Comparison of ENCODE assay signal across 1 cellular context in the genomic region with DNA sequence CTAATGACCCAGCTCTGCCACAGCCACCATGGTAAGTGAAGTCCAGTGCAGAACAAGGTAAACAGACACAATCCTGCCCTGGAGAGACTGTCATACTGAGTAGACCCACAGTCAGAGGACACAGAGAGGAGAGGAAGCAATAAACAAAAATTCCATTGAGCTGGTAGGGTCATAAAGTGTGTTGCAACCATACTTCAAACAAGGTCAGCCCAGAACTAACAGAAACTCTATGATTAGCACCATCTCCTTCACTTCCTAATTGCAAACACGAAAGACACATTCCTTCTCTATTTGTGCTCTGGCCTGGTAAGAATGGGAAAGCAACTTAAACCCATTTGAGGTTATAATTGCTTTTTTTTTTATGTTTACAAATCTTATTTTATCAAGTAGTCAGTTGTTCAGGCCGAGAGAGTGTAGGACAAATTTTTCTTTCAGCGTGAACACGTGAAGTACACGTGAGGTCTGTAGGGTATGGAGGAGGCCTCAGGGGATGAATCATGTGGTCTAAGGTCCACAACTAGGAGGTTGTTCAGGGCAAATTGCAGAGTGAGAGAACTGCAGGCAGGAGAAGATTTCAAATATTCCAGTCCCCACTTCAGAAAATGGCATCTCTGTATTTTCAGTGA.
TF ChIP-seq lines count a peak whose summit lies in the region.

No MANE protein-coding gene starts in this region.

TF ChIP-seq in HepG2, 621 proteins besides CTCF, POLR2A, EP300 and RAD21 (continued from another document and continues in another):
- TF ChIP-seq, protein P1, sequence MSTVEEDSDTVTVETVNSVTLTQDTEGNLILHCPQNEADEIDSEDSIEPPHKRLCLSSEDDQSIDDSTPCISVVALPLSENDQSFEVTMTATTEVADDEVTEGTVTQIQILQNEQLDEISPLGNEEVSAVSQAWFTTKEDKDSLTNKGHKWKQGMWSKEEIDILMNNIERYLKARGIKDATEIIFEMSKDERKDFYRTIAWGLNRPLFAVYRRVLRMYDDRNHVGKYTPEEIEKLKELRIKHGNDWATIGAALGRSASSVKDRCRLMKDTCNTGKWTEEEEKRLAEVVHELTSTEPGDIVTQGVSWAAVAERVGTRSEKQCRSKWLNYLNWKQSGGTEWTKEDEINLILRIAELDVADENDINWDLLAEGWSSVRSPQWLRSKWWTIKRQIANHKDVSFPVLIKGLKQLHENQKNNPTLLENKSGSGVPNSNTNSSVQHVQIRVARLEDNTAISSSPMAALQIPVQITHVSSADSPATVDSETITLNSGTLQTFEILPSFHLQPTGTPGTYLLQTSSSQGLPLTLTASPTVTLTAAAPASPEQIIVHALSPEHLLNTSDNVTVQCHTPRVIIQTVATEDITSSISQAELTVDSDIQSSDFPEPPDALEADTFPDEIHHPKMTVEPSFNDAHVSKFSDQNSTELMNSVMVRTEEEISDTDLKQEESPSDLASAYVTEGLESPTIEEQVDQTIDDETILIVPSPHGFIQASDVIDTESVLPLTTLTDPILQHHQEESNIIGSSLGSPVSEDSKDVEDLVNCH (CRISPR knock-in tag; IDR thresholded peaks at IDR 0.05), result no peak
- TF ChIP-seq ZBTB38 (CRISPR knock-in tag; IDR thresholded peaks at IDR 0.05) (no peak), YEATS2 (CRISPR knock-in tag; IDR thresholded peaks at IDR 0.05; ENCODE audit: borderline replicate concordance) (peak; percentile 72; the same call in 1 of the 2 replicates), FOXM1 (CRISPR knock-in tag; IDR thresholded peaks at IDR 0.05) (0 out of 2 replicates have a peak, but pooled peaks have one; percentile 39), ETV6 (CRISPR knock-in tag; conservative IDR thresholded peaks at IDR 0.05) (peak; percentile 29; the same call in 1 of the 2 replicates), STAT5B (CRISPR knock-in tag; IDR thresholded peaks at IDR 0.05) (peak; percentile 59; the same call in 1 of the 2 replicates), ZEB1 (IDR thresholded peaks at IDR 0.05; ENCODE audit: insufficient replicate concordance, low read depth) (no peak), AGO2 (optimal IDR thresholded peaks at IDR 0.05; ENCODE audit: low read depth, low read length) (no peak), PHF20 (CRISPR knock-in tag; IDR thresholded peaks at IDR 0.05) (peak; percentile 68; the same call in 1 of the 2 replicates), ZFX (CRISPR knock-in tag; IDR thresholded peaks at IDR 0.05; ENCODE audit: low read depth) (peak; percentile 82), THAP11 (CRISPR knock-in tag; IDR thresholded peaks at IDR 0.05) (peak; percentile 85), PRPF4 (IDR thresholded peaks at IDR 0.05; ENCODE audit: low read depth, low read length, poor library complexity, severe bottlenecking) (no peak), ZNF263 (CRISPR knock-in tag; IDR thresholded peaks at IDR 0.05) (peak; percentile 75; the same call in 1 of the 2 replicates), ZC3H4 (CRISPR knock-in tag; IDR thresholded peaks at IDR 0.05; ENCODE audit: borderline replicate concordance) (no peak), MATR3 (CRISPR knock-in tag; IDR thresholded peaks at IDR 0.05) (no peak), CENPT (CRISPR knock-in tag; IDR thresholded peaks at IDR 0.05; ENCODE audit: low read depth) (no peak), CHCHD3 (CRISPR knock-in tag; IDR thresholded peaks at IDR 0.05) (no peak), POLR2AphosphoS5 (IDR thresholded peaks at IDR 0.05; ENCODE audit: low read depth, low read length) (peak; percentile 72), KDM5B (CRISPR knock-in tag; IDR thresholded peaks at IDR 0.05; ENCODE audit: borderline replicate concordance) (no peak), TSC22D2 (CRISPR knock-in tag; IDR thresholded peaks at IDR 0.05; ENCODE audit: borderline replicate concordance) (peak; percentile 80), ZNF747 (CRISPR knock-in tag; IDR thresholded peaks at IDR 0.05; ENCODE audit: borderline replicate concordance) (peak; percentile 91; the same call in 1 of the 2 replicates), FOXC1 (CRISPR knock-in tag; IDR thresholded peaks at IDR 0.05; ENCODE audit: borderline replicate concordance) (peak; percentile 91; the same call in 1 of the 2 replicates), NBN (conservative IDR thresholded peaks at IDR 0.05) (no peak), ZNF441 (CRISPR knock-in tag; IDR thresholded peaks at IDR 0.05; ENCODE audit: borderline replicate concordance) (peak; percentile 90), BORCS8-MEF2B (CRISPR knock-in tag; IDR thresholded peaks at IDR 0.05) (peak; percentile 59; the same call in 1 of the 2 replicates), ZFP36 (IDR thresholded peaks at IDR 0.05; ENCODE audit: borderline replicate concordance, low read depth, low read length, partially characterized antibody) (no peak), ZNF749 (CRISPR knock-in tag; IDR thresholded peaks at IDR 0.05; ENCODE audit: borderline replicate concordance) (peak; percentile 92; the same call in 1 of the 2 replicates), MED13 (CRISPR knock-in tag; IDR thresholded peaks at IDR 0.05) (peak; percentile 68; the same call in 1 of the 2 replicates), NFRKB (IDR thresholded peaks at IDR 0.05) (no peak), MBNL3 (CRISPR knock-in tag; conservative IDR thresholded peaks at IDR 0.05) (no peak), KLF12 (CRISPR knock-in tag; IDR thresholded peaks at IDR 0.05; ENCODE audit: borderline replicate concordance) (0 out of 2 replicates have a peak, but pooled peaks have one; percentile 49), ZNF446 (CRISPR knock-in tag; IDR thresholded peaks at IDR 0.05) (0 out of 2 replicates have a peak, but pooled peaks have one; percentile 55), ZSCAN22 (CRISPR knock-in tag; IDR thresholded peaks at IDR 0.05) (peak; percentile 83), SOX6 (IDR thresholded peaks at IDR 0.05) (no peak), SOX6 (CRISPR knock-in tag; IDR thresholded peaks at IDR 0.05) (peak; percentile 97), YY1 (IDR thresholded peaks at IDR 0.05; ENCODE audit: insufficient read depth, insufficient replicate concordance, low read depth, low read length) (no peak), ZNF235 (CRISPR knock-in tag; IDR thresholded peaks at IDR 0.05; ENCODE audit: borderline replicate concordance) (no peak), ZNF703 (CRISPR knock-in tag; IDR thresholded peaks at IDR 0.05; ENCODE audit: borderline replicate concordance) (no peak), ZNF121 (CRISPR knock-in tag; IDR thresholded peaks at IDR 0.05) (peak; percentile 61), HDAC6 (IDR thresholded peaks at IDR 0.05; ENCODE audit: low read depth, low read length) (no peak), CEBPG (CRISPR knock-in tag; IDR thresholded peaks at IDR 0.05) (peak; percentile 96), CREM (IDR thresholded peaks at IDR 0.05) (peak; percentile 85), CREM (CRISPR knock-in tag; IDR thresholded peaks at IDR 0.05) (no peak), PHF8 (CRISPR knock-in tag; IDR thresholded peaks at IDR 0.05) (peak; percentile 48; the same call in 1 of the 2 replicates)
- TF ChIP-seq, protein P2, sequence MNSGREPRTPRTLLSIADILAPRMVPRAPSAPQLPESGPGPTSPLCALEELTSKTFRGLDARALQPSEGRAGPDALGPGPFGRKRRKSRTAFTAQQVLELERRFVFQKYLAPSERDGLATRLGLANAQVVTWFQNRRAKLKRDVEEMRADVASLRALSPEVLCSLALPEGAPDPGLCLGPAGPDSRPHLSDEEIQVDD (CRISPR knock-in tag; IDR thresholded peaks at IDR 0.05; ENCODE audit: borderline replicate concordance), result no peak
- TF ChIP-seq, protein P3, sequence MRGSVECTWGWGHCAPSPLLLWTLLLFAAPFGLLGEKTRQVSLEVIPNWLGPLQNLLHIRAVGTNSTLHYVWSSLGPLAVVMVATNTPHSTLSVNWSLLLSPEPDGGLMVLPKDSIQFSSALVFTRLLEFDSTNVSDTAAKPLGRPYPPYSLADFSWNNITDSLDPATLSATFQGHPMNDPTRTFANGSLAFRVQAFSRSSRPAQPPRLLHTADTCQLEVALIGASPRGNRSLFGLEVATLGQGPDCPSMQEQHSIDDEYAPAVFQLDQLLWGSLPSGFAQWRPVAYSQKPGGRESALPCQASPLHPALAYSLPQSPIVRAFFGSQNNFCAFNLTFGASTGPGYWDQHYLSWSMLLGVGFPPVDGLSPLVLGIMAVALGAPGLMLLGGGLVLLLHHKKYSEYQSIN (CRISPR knock-in tag; IDR thresholded peaks at IDR 0.05; ENCODE audit: borderline replicate concordance), result no peak; the same call in 1 of the 2 replicates
- TF ChIP-seq, protein P4, sequence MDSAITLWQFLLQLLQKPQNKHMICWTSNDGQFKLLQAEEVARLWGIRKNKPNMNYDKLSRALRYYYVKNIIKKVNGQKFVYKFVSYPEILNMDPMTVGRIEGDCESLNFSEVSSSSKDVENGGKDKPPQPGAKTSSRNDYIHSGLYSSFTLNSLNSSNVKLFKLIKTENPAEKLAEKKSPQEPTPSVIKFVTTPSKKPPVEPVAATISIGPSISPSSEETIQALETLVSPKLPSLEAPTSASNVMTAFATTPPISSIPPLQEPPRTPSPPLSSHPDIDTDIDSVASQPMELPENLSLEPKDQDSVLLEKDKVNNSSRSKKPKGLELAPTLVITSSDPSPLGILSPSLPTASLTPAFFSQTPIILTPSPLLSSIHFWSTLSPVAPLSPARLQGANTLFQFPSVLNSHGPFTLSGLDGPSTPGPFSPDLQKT (CRISPR knock-in tag; IDR thresholded peaks at IDR 0.05; ENCODE audit: borderline replicate concordance), result no peak
- TF ChIP-seq, protein P5, sequence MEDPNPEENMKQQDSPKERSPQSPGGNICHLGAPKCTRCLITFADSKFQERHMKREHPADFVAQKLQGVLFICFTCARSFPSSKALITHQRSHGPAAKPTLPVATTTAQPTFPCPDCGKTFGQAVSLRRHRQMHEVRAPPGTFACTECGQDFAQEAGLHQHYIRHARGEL (CRISPR knock-in tag; IDR thresholded peaks at IDR 0.05), result no peak
- TF ChIP-seq, protein P6, sequence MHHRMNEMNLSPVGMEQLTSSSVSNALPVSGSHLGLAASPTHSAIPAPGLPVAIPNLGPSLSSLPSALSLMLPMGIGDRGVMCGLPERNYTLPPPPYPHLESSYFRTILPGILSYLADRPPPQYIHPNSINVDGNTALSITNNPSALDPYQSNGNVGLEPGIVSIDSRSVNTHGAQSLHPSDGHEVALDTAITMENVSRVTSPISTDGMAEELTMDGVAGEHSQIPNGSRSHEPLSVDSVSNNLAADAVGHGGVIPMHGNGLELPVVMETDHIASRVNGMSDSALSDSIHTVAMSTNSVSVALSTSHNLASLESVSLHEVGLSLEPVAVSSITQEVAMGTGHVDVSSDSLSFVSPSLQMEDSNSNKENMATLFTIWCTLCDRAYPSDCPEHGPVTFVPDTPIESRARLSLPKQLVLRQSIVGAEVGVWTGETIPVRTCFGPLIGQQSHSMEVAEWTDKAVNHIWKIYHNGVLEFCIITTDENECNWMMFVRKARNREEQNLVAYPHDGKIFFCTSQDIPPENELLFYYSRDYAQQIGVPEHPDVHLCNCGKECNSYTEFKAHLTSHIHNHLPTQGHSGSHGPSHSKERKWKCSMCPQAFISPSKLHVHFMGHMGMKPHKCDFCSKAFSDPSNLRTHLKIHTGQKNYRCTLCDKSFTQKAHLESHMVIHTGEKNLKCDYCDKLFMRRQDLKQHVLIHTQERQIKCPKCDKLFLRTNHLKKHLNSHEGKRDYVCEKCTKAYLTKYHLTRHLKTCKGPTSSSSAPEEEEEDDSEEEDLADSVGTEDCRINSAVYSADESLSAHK (CRISPR knock-in tag; IDR thresholded peaks at IDR 0.05; ENCODE audit: borderline replicate concordance), result no peak; the same call in 1 of the 2 replicates
- TF ChIP-seq, protein P7, sequence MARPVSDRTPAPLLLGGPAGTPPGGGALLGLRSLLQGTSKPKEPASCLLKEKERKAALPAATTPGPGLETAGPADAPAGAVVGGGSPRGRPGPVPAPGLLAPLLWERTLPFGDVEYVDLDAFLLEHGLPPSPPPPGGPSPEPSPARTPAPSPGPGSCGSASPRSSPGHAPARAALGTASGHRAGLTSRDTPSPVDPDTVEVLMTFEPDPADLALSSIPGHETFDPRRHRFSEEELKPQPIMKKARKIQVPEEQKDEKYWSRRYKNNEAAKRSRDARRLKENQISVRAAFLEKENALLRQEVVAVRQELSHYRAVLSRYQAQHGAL (CRISPR knock-in tag; IDR thresholded peaks at IDR 0.05; ENCODE audit: not compliant biosample characterization), result no peak
- TF ChIP-seq, protein P8, sequence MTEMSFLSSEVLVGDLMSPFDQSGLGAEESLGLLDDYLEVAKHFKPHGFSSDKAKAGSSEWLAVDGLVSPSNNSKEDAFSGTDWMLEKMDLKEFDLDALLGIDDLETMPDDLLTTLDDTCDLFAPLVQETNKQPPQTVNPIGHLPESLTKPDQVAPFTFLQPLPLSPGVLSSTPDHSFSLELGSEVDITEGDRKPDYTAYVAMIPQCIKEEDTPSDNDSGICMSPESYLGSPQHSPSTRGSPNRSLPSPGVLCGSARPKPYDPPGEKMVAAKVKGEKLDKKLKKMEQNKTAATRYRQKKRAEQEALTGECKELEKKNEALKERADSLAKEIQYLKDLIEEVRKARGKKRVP (CRISPR knock-in tag; IDR thresholded peaks at IDR 0.05), result peak in 1 of 2 experiments; percentile 88; a peak in 2 of 4 replicates
- TF ChIP-seq, protein P9, sequence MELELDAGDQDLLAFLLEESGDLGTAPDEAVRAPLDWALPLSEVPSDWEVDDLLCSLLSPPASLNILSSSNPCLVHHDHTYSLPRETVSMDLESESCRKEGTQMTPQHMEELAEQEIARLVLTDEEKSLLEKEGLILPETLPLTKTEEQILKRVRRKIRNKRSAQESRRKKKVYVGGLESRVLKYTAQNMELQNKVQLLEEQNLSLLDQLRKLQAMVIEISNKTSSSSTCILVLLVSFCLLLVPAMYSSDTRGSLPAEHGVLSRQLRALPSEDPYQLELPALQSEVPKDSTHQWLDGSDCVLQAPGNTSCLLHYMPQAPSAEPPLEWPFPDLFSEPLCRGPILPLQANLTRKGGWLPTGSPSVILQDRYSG (CRISPR knock-in tag; IDR thresholded peaks at IDR 0.05), result peak; percentile 80; the same call in 1 of the 2 replicates
- TF ChIP-seq, protein P10, sequence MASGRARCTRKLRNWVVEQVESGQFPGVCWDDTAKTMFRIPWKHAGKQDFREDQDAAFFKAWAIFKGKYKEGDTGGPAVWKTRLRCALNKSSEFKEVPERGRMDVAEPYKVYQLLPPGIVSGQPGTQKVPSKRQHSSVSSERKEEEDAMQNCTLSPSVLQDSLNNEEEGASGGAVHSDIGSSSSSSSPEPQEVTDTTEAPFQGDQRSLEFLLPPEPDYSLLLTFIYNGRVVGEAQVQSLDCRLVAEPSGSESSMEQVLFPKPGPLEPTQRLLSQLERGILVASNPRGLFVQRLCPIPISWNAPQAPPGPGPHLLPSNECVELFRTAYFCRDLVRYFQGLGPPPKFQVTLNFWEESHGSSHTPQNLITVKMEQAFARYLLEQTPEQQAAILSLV (CRISPR knock-in tag; IDR thresholded peaks at IDR 0.05; ENCODE audit: borderline replicate concordance), result no peak
- TF ChIP-seq, protein P11, sequence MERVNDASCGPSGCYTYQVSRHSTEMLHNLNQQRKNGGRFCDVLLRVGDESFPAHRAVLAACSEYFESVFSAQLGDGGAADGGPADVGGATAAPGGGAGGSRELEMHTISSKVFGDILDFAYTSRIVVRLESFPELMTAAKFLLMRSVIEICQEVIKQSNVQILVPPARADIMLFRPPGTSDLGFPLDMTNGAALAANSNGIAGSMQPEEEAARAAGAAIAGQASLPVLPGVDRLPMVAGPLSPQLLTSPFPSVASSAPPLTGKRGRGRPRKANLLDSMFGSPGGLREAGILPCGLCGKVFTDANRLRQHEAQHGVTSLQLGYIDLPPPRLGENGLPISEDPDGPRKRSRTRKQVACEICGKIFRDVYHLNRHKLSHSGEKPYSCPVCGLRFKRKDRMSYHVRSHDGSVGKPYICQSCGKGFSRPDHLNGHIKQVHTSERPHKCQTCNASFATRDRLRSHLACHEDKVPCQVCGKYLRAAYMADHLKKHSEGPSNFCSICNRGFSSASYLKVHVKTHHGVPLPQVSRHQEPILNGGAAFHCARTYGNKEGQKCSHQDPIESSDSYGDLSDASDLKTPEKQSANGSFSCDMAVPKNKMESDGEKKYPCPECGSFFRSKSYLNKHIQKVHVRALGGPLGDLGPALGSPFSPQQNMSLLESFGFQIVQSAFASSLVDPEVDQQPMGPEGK (CRISPR knock-in tag; IDR thresholded peaks at IDR 0.05), result peak; percentile 68
